Comparison of ENCODE assay signal across 8 cellular contexts in genomic region chr21:25801217-25802015, GRCh38.
DNase-seq lines count a peak whose midpoint lies in the region; ATAC-seq lines count a peak whose summit lies in the region.

No MANE protein-coding gene starts in this region.

- H3K4me1 Mint-ChIP-seq in activated CD4-positive, alpha-beta memory T cell treated with anti-CD3 and anti-CD28 coated beads, Interleukin-2, amount 10 ng/mL, durations not matched to agents 7 days and 5 days = peaks cover 6% of the 10 kb centered on the region

- CTCF ChIA-PET in activated CD4-positive, alpha-beta memory T cell treated with anti-CD3 and anti-CD28 coated beads, Interleukin-2, amount 10 ng/mL, durations not matched to agents 7 days and 5 days (lab: Charles Lee) = interaction anchor here (0.5 to 4.1 kb wide), 17 partner anchors 9 to 217 kb away, joined by 3 to 26 read pairs (median 5); partner anchors contain the start of genes ATP5PF and GABPA

- no peak overlapping the region for H3K4me3 Mint-ChIP-seq in activated CD4-positive, alpha-beta memory T cell treated with anti-CD3 and anti-CD28 coated beads, Interleukin-2, amount 10 ng/mL, durations not matched to agents 7 days and 5 days

- POLR2A ChIA-PET in activated CD4-positive, alpha-beta memory T cell treated with anti-CD3 and anti-CD28 coated beads, Interleukin-2, amount 10 ng/mL, durations not matched to agents 7 days and 5 days (lab: Charles Lee) = interaction anchor here (0.6 to 1.3 kb wide), 3 partner anchors 9 to 41 kb away, joined by 3 read pairs; no protein-coding TSS in a partner anchor

- H3K27ac Mint-ChIP-seq in activated CD4-positive, alpha-beta memory T cell treated with anti-CD3 and anti-CD28 coated beads, Interleukin-2, amount 10 ng/mL, durations not matched to agents 7 days and 5 days = no peak overlapping the region

- DNase-seq in CD1c-positive myeloid dendritic cell (ENCODE audit: extremely low spot score) (peak; percentile 92), NCI-H82 (lab: John Stamatoyannopoulos, UW) (peak; percentile 97), ecto neural progenitor cell (ENCODE audit: low spot score) (peak; percentile 94), medulla oblongata (ENCODE audit: extremely low spot score) (peak; percentile 84)
- DNase-seq in activated CD4-positive, alpha-beta memory T cell treated with anti-CD3 and anti-CD28 coated beads, Interleukin-2, amount 10 ng/mL, durations not matched to agents 7 days and 5 days = peak; percentile 88
- DNase-seq in stimulated activated CD8-positive, alpha-beta memory T cell treated with anti-CD3 and anti-CD28 coated beads, Interleukin-15, amount 100 ng/mL, for 4 hours (ENCODE audit: low read depth in 2 of 2) = peak; percentile 51 to 66

- H3K27me3 Mint-ChIP-seq in activated CD4-positive, alpha-beta memory T cell treated with anti-CD3 and anti-CD28 coated beads, Interleukin-2, amount 10 ng/mL, durations not matched to agents 7 days and 5 days = peaks cover 19% of the 10 kb centered on the region

- ATAC-seq in GM19372 (IDR thresholded peaks at IDR 0.05; ENCODE audit: low read depth, unreplicated experiment) = peak; percentile 100
- ATAC-seq in HG03442 (IDR thresholded peaks at IDR 0.05; ENCODE audit: unreplicated experiment) = peak; percentile 100

- H3K9me3 Mint-ChIP-seq in activated CD4-positive, alpha-beta memory T cell treated with anti-CD3 and anti-CD28 coated beads, Interleukin-2, amount 10 ng/mL, durations not matched to agents 7 days and 5 days = no peaks in the 10 kb centered on the region

- no peaks in the 10 kb centered on the region for H3K36me3 Mint-ChIP-seq in activated CD4-positive, alpha-beta memory T cell treated with anti-CD3 and anti-CD28 coated beads, Interleukin-2, amount 10 ng/mL, durations not matched to agents 7 days and 5 days (ENCODE audit: low read depth)

Comparison
In these comparisons a context has a peak if more than half of its experiments do, and no peak if none do; other contexts are left out.
1. Peak in every context shown above with its lines: DNase-seq and ATAC-seq.